9 cellular contexts compared by ENCODE assay signal in the genomic region with DNA sequence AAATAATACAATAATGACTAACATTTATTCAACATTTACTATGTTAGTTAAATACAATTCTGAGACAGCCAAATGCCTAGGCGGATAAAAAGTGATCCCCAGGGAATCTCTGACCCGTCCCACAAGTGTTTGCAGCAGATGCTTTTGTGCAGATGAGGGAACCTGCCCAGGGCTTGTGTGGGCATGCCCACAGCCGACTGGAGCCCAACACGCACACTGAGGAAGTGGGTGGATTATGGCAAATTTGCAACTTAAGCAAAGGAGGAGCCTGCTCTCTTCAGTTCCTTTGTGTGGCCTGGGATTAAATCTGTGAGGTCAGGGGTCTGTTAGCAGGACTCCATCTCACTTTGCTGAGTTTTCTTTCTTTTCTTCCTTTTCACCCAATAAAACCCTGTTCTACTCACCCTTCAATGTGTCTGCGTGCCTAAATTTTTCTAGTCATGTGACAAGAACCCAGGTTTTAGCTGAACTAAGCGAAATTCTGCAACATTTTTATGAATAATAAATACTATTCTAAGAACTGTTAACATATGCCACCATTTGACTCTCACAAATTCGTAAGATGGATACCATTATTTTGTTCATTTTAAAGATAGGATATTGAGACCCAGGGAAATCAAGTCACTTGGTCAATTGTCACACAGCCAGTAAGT. TPM values are rescaled to one million over a fixed set of nuclear protein-coding genes. Genes with fewer than 3 reads are reported as not detected.
DNase-seq lines count a peak whose midpoint lies in the region; ATAC-seq, FAIRE-seq and TF ChIP-seq lines count a peak whose summit lies in the region.
"Had no signal": no experiment of that assay in that cellular context is flagged by ENCODE, and none has a peak within 500 bp of the region (broad histone marks: within the 10 kb centered on the region; RNA-seq: fewer than 3 reads in every experiment).

No MANE protein-coding gene starts in this region.

- H3K4me1 Mint-ChIP-seq in astrocyte (ENCODE audit: low read depth, unreplicated experiment) = peaks cover 34% of the 10 kb centered on the region

- H3K27ac Mint-ChIP-seq in astrocyte (ENCODE audit: unreplicated experiment) = peak overlapping the region; percentile 19

- H3K9ac ChIP-seq in SK-N-SH (no peak overlapping the region), Karpas-422 (ENCODE audit: low read length) (peak overlapping the region; percentile 39), astrocyte (ENCODE audit: low read length) (no peak overlapping the region), smooth muscle cell (ENCODE audit: low read depth) (peak overlapping the region; percentile 34)

- no peak for TF ChIP-seq EP300 in SK-N-SH (IDR thresholded peaks at IDR 0.05; ENCODE audit: borderline replicate concordance in 1 of 2, low read depth in 1 of 2, low read length in 1 of 2)

- DNase-seq in SK-N-SH (no peak), Karpas-422 (peak; percentile 86), astrocyte (ENCODE audit: low read depth) (peak; percentile 54), smooth muscle cell (lab: John Stamatoyannopoulos, UW; ENCODE audit: unreplicated experiment) (no peak), 8988T (no peak), NCI-H510A treated with DMSO at 0.1 percent for 48 hours (lab: John Stamatoyannopoulos, UW) (no peak)
- no peak for DNase-seq in stimulated activated CD8-positive, alpha-beta memory T cell treated with anti-CD3 and anti-CD28 coated beads, Interleukin-4, amount 100 ng/mL, for 48 hours

- POLR2A ChIA-PET in SK-N-SH (lab: Yijun Ruan, JAX) = no interaction called here

- no peaks in the 10 kb centered on the region for H3K27me3 ChIP-seq in SK-N-SH (ENCODE audit: insufficient read depth)
- H3K27me3 ChIP-seq in Karpas-422 (ENCODE audit: low read length) = no peaks in the 10 kb centered on the region
- H3K27me3 ChIP-seq in astrocyte (ENCODE audit: insufficient read depth, low read length) = no peaks in the 10 kb centered on the region
- H3K27me3 ChIP-seq in smooth muscle cell (ENCODE audit: low read depth) = peaks cover 16% of the 10 kb centered on the region

- no peaks in the 10 kb centered on the region for H3K9me3 ChIP-seq in SK-N-SH
- no peaks in the 10 kb centered on the region for H3K9me3 ChIP-seq in Karpas-422 (ENCODE audit: low read length)
- H3K9me3 ChIP-seq in astrocyte (ENCODE audit: insufficient read depth, low read depth, low read length) = no peaks in the 10 kb centered on the region
- H3K9me3 ChIP-seq in smooth muscle cell (replicated peaks; ENCODE audit: low read depth) = no peaks in the 10 kb centered on the region

- peaks cover 0 to 13% of the 10 kb centered on the region in 2 experiments; a peak in 1 of 4 replicates for H3K4me1 ChIP-seq in SK-N-SH (ENCODE audit: control insufficient read depth in 1 of 2, insufficient read depth in 2 of 2, low read depth in 1 of 2, low read length in 1 of 2)
- peaks cover 67% of the 10 kb centered on the region for H3K4me1 ChIP-seq in Karpas-422 (ENCODE audit: low read length)
- peaks cover 12% of the 10 kb centered on the region for H3K4me1 ChIP-seq in astrocyte (ENCODE audit: insufficient read depth, low read length)
- H3K4me1 ChIP-seq in smooth muscle cell (ENCODE audit: low read depth) = peaks cover 26% of the 10 kb centered on the region

- H3K27ac ChIP-seq in SK-N-SH (ENCODE audit: low read depth in 2 of 2, low read length in 1 of 2) = no peak overlapping the region
- H3K27ac ChIP-seq in Karpas-422 (ENCODE audit: low read length) = peak overlapping the region; percentile 80
- H3K27ac ChIP-seq in astrocyte (ENCODE audit: low read depth, low read length) = no peak overlapping the region
- H3K27ac ChIP-seq in smooth muscle cell (ENCODE audit: low read depth) = peak overlapping the region; percentile 83

- H2AFZ ChIP-seq in SK-N-SH (ENCODE audit: low read depth) (peak overlapping the region; percentile 63), Karpas-422 (ENCODE audit: low read length) (peak overlapping the region; percentile 29; the same call in 1 of the 2 replicates), astrocyte (ENCODE audit: low read depth, low read length) (peak overlapping the region; percentile 8), smooth muscle cell (ENCODE audit: low read depth) (peak overlapping the region; percentile 44)

- CTCF ChIA-PET in SK-N-SH (lab: Yijun Ruan, JAX) = no interaction called here

- no peak overlapping the region for H3K4me2 ChIP-seq in SK-N-SH
- H3K4me2 ChIP-seq in Karpas-422 (ENCODE audit: low read depth, low read length, poor library complexity, severe bottlenecking) = peak overlapping the region; percentile 63
- H3K4me2 ChIP-seq in astrocyte (ENCODE audit: low read length) = no peak overlapping the region
- H3K4me2 ChIP-seq in smooth muscle cell = peak overlapping the region; percentile 45

- no peak for TF ChIP-seq CTCF in SK-N-SH (IDR thresholded peaks at IDR 0.05)
- no peak for TF ChIP-seq CTCF in astrocyte (IDR thresholded peaks at IDR 0.05; ENCODE audit: insufficient read depth, low read depth, low read length)
- no peak for TF ChIP-seq CTCF in smooth muscle cell (IDR thresholded peaks at IDR 0.05; ENCODE audit: borderline replicate concordance, insufficient read depth, poor library complexity, severe bottlenecking)

- no peaks in the 10 kb centered on the region for H3K79me2 ChIP-seq in SK-N-SH (ENCODE audit: insufficient read depth)
- no peaks in the 10 kb centered on the region for H3K79me2 ChIP-seq in Karpas-422 (ENCODE audit: low read length)
- H3K79me2 ChIP-seq in astrocyte (ENCODE audit: insufficient read depth, low read length) = no peaks in the 10 kb centered on the region
- no peaks in the 10 kb centered on the region for H3K79me2 ChIP-seq in smooth muscle cell (ENCODE audit: low read depth)

- H3K9me3 Mint-ChIP-seq in astrocyte (ENCODE audit: unreplicated experiment) = no peaks in the 10 kb centered on the region

- H4K20me1 ChIP-seq in SK-N-SH (ENCODE audit: insufficient read depth) (no peaks in the 10 kb centered on the region), Karpas-422 (ENCODE audit: insufficient read depth, low read depth, low read length) (no peaks in the 10 kb centered on the region), astrocyte (ENCODE audit: insufficient read depth, low read length) (no peaks in the 10 kb centered on the region), smooth muscle cell (ENCODE audit: low read depth) (no peaks in the 10 kb centered on the region)

- H3K27me3 Mint-ChIP-seq in astrocyte (ENCODE audit: low read depth, unreplicated experiment) = peaks cover 7% of the 10 kb centered on the region

- no peaks in the 10 kb centered on the region for H3K36me3 Mint-ChIP-seq in astrocyte (ENCODE audit: low read depth, unreplicated experiment)

- H3K4me3 ChIP-seq in SK-N-SH (ENCODE audit: low read depth in 2 of 2, low read length in 1 of 2) (no peak overlapping the region), Karpas-422 (ENCODE audit: low read length) (peak overlapping the region; percentile 32), astrocyte (ENCODE audit: insufficient read depth, low read depth, low read length) (no peak overlapping the region), smooth muscle cell (no peak overlapping the region)

- H3K36me3 ChIP-seq in SK-N-SH (replicated peaks in 1 of 2; ENCODE audit: control insufficient read depth in 1 of 2, insufficient read depth in 2 of 2, low read length in 1 of 2) (no peaks in the 10 kb centered on the region), Karpas-422 (ENCODE audit: insufficient read depth, low read length) (no peaks in the 10 kb centered on the region), astrocyte (ENCODE audit: insufficient read depth, low read length) (no peaks in the 10 kb centered on the region), smooth muscle cell (ENCODE audit: low read depth) (no peaks in the 10 kb centered on the region)

- no peak for TF ChIP-seq RAD21 in SK-N-SH (IDR thresholded peaks at IDR 0.05; ENCODE audit: low read length)

- ATAC-seq in SK-N-SH treated with all-trans-retinoic acid at 6 μM for 48 hours = no peak

- WGBS in SK-N-SH (ENCODE audit: low lambda C conversion rate) = 33% methylated on average over 7 of the region's 7 CpGs
- 38% methylated on average over 7 of the region's 7 CpGs for WGBS in smooth muscle cell (ENCODE audit: low lambda C conversion rate)

- no peak overlapping the region for H3K4me3 Mint-ChIP-seq in astrocyte (ENCODE audit: unreplicated experiment)

- H3F3A ChIP-seq in SK-N-SH (replicated peaks; ENCODE audit: insufficient read depth) = no peaks in the 10 kb centered on the region
- H3F3A ChIP-seq in smooth muscle cell (ENCODE audit: low read depth) = peaks cover 6% of the 10 kb centered on the region

- no peak for FAIRE-seq in astrocyte (lab: Jason Lieb, UNC)

- H3K9me2 ChIP-seq in SK-N-SH (no peaks in the 10 kb centered on the region), Karpas-422 (replicated peaks; ENCODE audit: insufficient read depth, low read length) (no peaks in the 10 kb centered on the region)

TF ChIP-seq in SK-N-SH, 30 proteins besides CTCF, POLR2A, EP300 and RAD21 (continues in another document):
- TF ChIP-seq, protein P1, sequence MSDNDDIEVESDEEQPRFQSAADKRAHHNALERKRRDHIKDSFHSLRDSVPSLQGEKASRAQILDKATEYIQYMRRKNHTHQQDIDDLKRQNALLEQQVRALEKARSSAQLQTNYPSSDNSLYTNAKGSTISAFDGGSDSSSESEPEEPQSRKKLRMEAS (IDR thresholded peaks at IDR 0.05; ENCODE audit: low read depth) = no peak

TF ChIP-seq in SK-N-SH treated with all-trans-retinoic acid at 6 μM for 48 hours, 23 proteins besides CTCF, POLR2A, EP300 and RAD21:
- TF ChIP-seq ZNF70 (CRISPR knock-in tag; IDR thresholded peaks at IDR 0.05) = no peak
- TF ChIP-seq PPARA (CRISPR knock-in tag; IDR thresholded peaks at IDR 0.05; ENCODE audit: borderline replicate concordance) = no peak
- no peak for TF ChIP-seq SNAI2 (CRISPR knock-in tag; IDR thresholded peaks at IDR 0.05)
- no peak for TF ChIP-seq TOX (CRISPR knock-in tag; IDR thresholded peaks at IDR 0.05; ENCODE audit: borderline replicate concordance)
TF ChIP-seq in SK-N-SH treated with all-trans-retinoic acid at 6 μM for 48 hours: peak in this region for 0.

RNA-seq across cellular contexts. Expression of a gene that starts 13.9 kb away (rescaled TPM):
- polyA plus RNA-seq in SK-N-SH (2012; rRNA removed) = not detected in 2 replicates
- polyA plus RNA-seq in SK-N-SH (2012; cell fraction: cytosol; rRNA removed) = not detected in 2 replicates
- not detected in 2 replicates for polyA plus RNA-seq in SK-N-SH (2012; cell fraction: nucleus; rRNA removed)
- 1.2 TPM in 1 of 2 replicates, not detected in the other for total RNA-seq in Karpas-422 (2014; rRNA removed; shearing (Covaris generic); ENCODE audit: low replicate concordance)
- total RNA-seq in astrocyte = not detected in 2 replicates
- total RNA-seq in smooth muscle cell = not detected in 2 replicates
- polyA plus RNA-seq in smooth muscle cell = not detected in 2 replicates
- polyA plus RNA-seq: AG04450 had no signal

RNA-seq across cellular contexts. Expression of a gene that starts 44.0 kb away (rescaled TPM):
- polyA plus RNA-seq in SK-N-SH (2012; rRNA removed) = 21.0 and 25.3 TPM in 2 replicates
- 24.3 and 26.4 TPM in 2 replicates for polyA plus RNA-seq in SK-N-SH (2012; cell fraction: cytosol; rRNA removed)
- polyA plus RNA-seq in SK-N-SH (2012; cell fraction: nucleus; rRNA removed) = 6.4 and 8.6 TPM in 2 replicates
- 142 and 236 TPM in 2 replicates for total RNA-seq in Karpas-422 (2014; rRNA removed; shearing (Covaris generic); ENCODE audit: low replicate concordance)
- 6.5 and 7.6 TPM in 2 replicates for total RNA-seq in astrocyte
- total RNA-seq in smooth muscle cell = 31.6 and 44.2 TPM in 2 replicates
- 35.1 and 40.3 TPM in 2 replicates for polyA plus RNA-seq in smooth muscle cell

Comparison
In these comparisons a context has a peak if more than half of its experiments do, and no peak if none do; other contexts are left out.
1. DNase-seq: peak in Karpas-422 (single experiment) and astrocyte (single experiment); none in SK-N-SH (single experiment), smooth muscle cell (single experiment), stimulated activated CD8-positive, alpha-beta memory T cell treated with anti-CD3 and anti-CD28 coated beads, Interleukin-4, amount 100 ng/mL, for 48 hours (single experiment), 8988T (single experiment) and NCI-H510A treated with DMSO at 0.1 percent for 48 hours (single experiment).
2. H2AFZ ChIP-seq: peak in every context shown above with its lines; median percentile 63 in SK-N-SH; 44 in smooth muscle cell; 29 in Karpas-422; 8 in astrocyte.
3. H3K27ac ChIP-seq: peak in Karpas-422 (single experiment) and smooth muscle cell (single experiment); none in SK-N-SH (0 of 2) and astrocyte (single experiment).
4. H3K4me2 ChIP-seq: peak in Karpas-422 (single experiment) and smooth muscle cell (single experiment); none in SK-N-SH (single experiment) and astrocyte (single experiment).
5. H3K9ac ChIP-seq: peak in Karpas-422 (single experiment) and smooth muscle cell (single experiment); none in SK-N-SH (single experiment) and astrocyte (single experiment).